8 cellular contexts compared by ENCODE assay signal in genomic region chr1:153548722-153549695, GRCh38. TPM values are rescaled to one million over a fixed set of nuclear protein-coding genes. Genes with fewer than 3 reads are reported as not detected.
A peak's percentile ranks its signal among the peaks of the same experiment; 100 is the strongest.
DNase-seq lines count a peak whose midpoint lies in the region; ATAC-seq and TF ChIP-seq lines count a peak whose summit lies in the region.

TSS of gene S100A3 (minus strand) at chr1:153549258. CDS start at chr1:153548485, 773 bp downstream.

- H3K36me3 Mint-ChIP-seq in natural killer cell treated with Interleukin-12 subunit alpha and Interleukin-12 subunit beta and Interleukin-15 and Interleukin-18, amount 100 ng/mL, for 72 hours = no peaks in the 10 kb centered on the region

- H3K27me3 ChIP-seq in subcutaneous abdominal adipose tissue (ENCODE audit: control insufficient read depth in 5 of 5, insufficient read depth in 4 of 5, low read length in 5 of 5) = peaks cover 0 to 4% (median 0%) of the 10 kb centered on the region in 5 donors

- H3K27ac Mint-ChIP-seq in natural killer cell treated with Interleukin-12 subunit alpha and Interleukin-12 subunit beta and Interleukin-15 and Interleukin-18, amount 100 ng/mL, for 72 hours = peak within 1 kb of the TSS in 1 of 2 donors; percentile 56

- no peaks in the 10 kb centered on the region for H3K36me3 ChIP-seq in HEK293 (ENCODE audit: control insufficient read depth in 2 of 2, insufficient read depth in 1 of 2, low read length in 2 of 2)
- peaks cover 0 to 7% (median 3%) of the 10 kb centered on the region in 5 donors for H3K36me3 ChIP-seq in subcutaneous abdominal adipose tissue (ENCODE audit: control insufficient read depth in 5 of 5, insufficient read depth in 5 of 5, low read length in 5 of 5)

- peaks cover 2% of the 10 kb centered on the region; the same call in 1 of the 2 replicates for H3K4me1 ChIP-seq in HEK293 (ENCODE audit: control insufficient read depth, insufficient read depth, low read length)
- peaks cover 44 to 75% (median 72%) of the 10 kb centered on the region in 5 donors for H3K4me1 ChIP-seq in subcutaneous abdominal adipose tissue (ENCODE audit: control insufficient read depth in 5 of 5, insufficient read depth in 5 of 5, low read length in 5 of 5)

- ATAC-seq in natural killer cell treated with Interleukin-12 subunit alpha and Interleukin-12 subunit beta and Interleukin-15 and Interleukin-18, amount 100 ng/mL, for 72 hours = no peak
- no peak for ATAC-seq in HG02571 (IDR thresholded peaks at IDR 0.05; ENCODE audit: unreplicated experiment)

- H3K27me3 Mint-ChIP-seq in natural killer cell treated with Interleukin-12 subunit alpha and Interleukin-12 subunit beta and Interleukin-15 and Interleukin-18, amount 100 ng/mL, for 72 hours = peaks cover 0 to 3% of the 10 kb centered on the region in 2 donors

- DNase-seq in iPS-NIHi7 (ENCODE audit: extremely low spot score) (peak; percentile 5), DMS79 treated with DMSO at 0.1 percent for 48 hours (lab: John Stamatoyannopoulos, UW) (no peak), MV-4-11 (lab: John Stamatoyannopoulos, UW) (no peak)
- DNase-seq in natural killer cell treated with Interleukin-12 subunit alpha and Interleukin-12 subunit beta and Interleukin-15 and Interleukin-18, amount 100 ng/mL, for 72 hours (ENCODE audit: low spot score) = no peak

- H3K9me3 Mint-ChIP-seq in natural killer cell treated with Interleukin-12 subunit alpha and Interleukin-12 subunit beta and Interleukin-15 and Interleukin-18, amount 100 ng/mL, for 72 hours = no peaks in the 10 kb centered on the region

- peaks cover 25 to 32% of the 10 kb centered on the region in 2 donors for H3K4me1 Mint-ChIP-seq in natural killer cell treated with Interleukin-12 subunit alpha and Interleukin-12 subunit beta and Interleukin-15 and Interleukin-18, amount 100 ng/mL, for 72 hours (ENCODE audit: low read depth in 2 of 2)

- no peak for TF ChIP-seq CTCF in HEK293 (tag by site-specific recombination; IDR thresholded peaks at IDR 0.05)

- CTCF ChIA-PET in HEK293 (lab: Yijun Ruan, JAX) = interaction anchor here (0.6 to 3.3 kb wide), 5 partner anchors 15 to 79 kb away, joined by 3 to 12 read pairs (median 4); partner anchors contain the start of gene S100A13

- H3K4me3 ChIP-seq in HEK293 (ENCODE audit: low read depth, low read length) = no peak within 1 kb of the TSS
- H3K4me3 ChIP-seq in subcutaneous abdominal adipose tissue (ENCODE audit: low read depth in 1 of 5, low read length in 5 of 5) = peak within 1 kb of the TSS in 2 of 5 donors; percentile 6 to 29

- POLR2A ChIA-PET in HEK293 (lab: Yijun Ruan, JAX) = interaction anchor here (1.0 kb wide), 1 partner anchor 17 kb away, joined by 3 read pairs; no protein-coding TSS in a partner anchor

- peak within 1 kb of the TSS; percentile 41 to 97 (median 48) for H3K9ac ChIP-seq in subcutaneous abdominal adipose tissue (ENCODE audit: low read length in 5 of 5)

- no peak within 1 kb of the TSS for H3K27ac ChIP-seq in HEK293 (ENCODE audit: extremely low read depth, low read depth, low read length)
- H3K27ac ChIP-seq in adipose tissue (ENCODE audit: low read depth, low read length) = peak within 1 kb of the TSS; percentile 62
- H3K27ac ChIP-seq in subcutaneous abdominal adipose tissue (ENCODE audit: low read depth, low read length) = peak within 1 kb of the TSS; percentile 84

- no peaks in the 10 kb centered on the region for H3K9me3 ChIP-seq in HEK293 (ENCODE audit: control insufficient read depth, insufficient read depth, low read depth, low read length)
- H3K9me3 ChIP-seq in subcutaneous abdominal adipose tissue (ENCODE audit: control insufficient read depth in 5 of 5, low read length in 5 of 5) = no peaks in the 10 kb centered on the region

- 60 to 74% (median 62%) methylated on average over 14 of the region's 14 CpGs for WGBS in adipose tissue, 3 donors

- H3K4me3 Mint-ChIP-seq in natural killer cell treated with Interleukin-12 subunit alpha and Interleukin-12 subunit beta and Interleukin-15 and Interleukin-18, amount 100 ng/mL, for 72 hours = no peak within 1 kb of the TSS

TF ChIP-seq in HEK293, 187 proteins besides CTCF, POLR2A, EP300 and RAD21 (continues in another document):
- TF ChIP-seq ZBTB17 (tag by site-specific recombination; IDR thresholded peaks at IDR 0.05) = no peak
- peak; percentile 63 for TF ChIP-seq GLIS1 (tag by site-specific recombination; IDR thresholded peaks at IDR 0.05)
- TF ChIP-seq GLIS2 (tag by site-specific recombination; IDR thresholded peaks at IDR 0.05) = peak; percentile 34
- TF ChIP-seq ZBTB1 (tag by site-specific recombination; IDR thresholded peaks at IDR 0.05) = no peak
- TF ChIP-seq KLF8 (tag by site-specific recombination; IDR thresholded peaks at IDR 0.05) = no peak
- peak; percentile 36 for TF ChIP-seq ZFHX2 (tag by site-specific recombination; conservative IDR thresholded peaks at IDR 0.05)
- TF ChIP-seq, protein P1, sequence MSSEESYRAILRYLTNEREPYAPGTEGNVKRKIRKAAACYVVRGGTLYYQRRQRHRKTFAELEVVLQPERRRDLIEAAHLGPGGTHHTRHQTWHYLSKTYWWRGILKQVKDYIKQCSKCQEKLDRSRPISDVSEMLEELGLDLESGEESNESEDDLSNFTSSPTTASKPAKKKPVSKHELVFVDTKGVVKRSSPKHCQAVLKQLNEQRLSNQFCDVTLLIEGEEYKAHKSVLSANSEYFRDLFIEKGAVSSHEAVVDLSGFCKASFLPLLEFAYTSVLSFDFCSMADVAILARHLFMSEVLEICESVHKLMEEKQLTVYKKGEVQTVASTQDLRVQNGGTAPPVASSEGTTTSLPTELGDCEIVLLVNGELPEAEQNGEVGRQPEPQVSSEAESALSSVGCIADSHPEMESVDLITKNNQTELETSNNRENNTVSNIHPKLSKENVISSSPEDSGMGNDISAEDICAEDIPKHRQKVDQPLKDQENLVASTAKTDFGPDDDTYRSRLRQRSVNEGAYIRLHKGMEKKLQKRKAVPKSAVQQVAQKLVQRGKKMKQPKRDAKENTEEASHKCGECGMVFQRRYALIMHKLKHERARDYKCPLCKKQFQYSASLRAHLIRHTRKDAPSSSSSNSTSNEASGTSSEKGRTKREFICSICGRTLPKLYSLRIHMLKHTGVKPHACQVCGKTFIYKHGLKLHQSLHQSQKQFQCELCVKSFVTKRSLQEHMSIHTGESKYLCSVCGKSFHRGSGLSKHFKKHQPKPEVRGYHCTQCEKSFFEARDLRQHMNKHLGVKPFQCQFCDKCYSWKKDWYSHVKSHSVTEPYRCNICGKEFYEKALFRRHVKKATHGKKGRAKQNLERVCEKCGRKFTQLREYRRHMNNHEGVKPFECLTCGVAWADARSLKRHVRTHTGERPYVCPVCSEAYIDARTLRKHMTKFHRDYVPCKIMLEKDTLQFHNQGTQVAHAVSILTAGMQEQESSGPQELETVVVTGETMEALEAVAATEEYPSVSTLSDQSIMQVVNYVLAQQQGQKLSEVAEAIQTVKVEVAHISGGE (tag by site-specific recombination; conservative IDR thresholded peaks at IDR 0.05; ENCODE audit: low read depth) = no peak
- TF ChIP-seq KLF17 (tag by site-specific recombination; IDR thresholded peaks at IDR 0.05) = 0 out of 2 replicates have a peak, but pooled peaks have one; percentile 34
- no peak for TF ChIP-seq GLI2 (tag by site-specific recombination; IDR thresholded peaks at IDR 0.05; ENCODE audit: borderline replicate concordance, low read depth)
- no peak for TF ChIP-seq ZNF214 (tag by site-specific recombination; IDR thresholded peaks at IDR 0.05; ENCODE audit: borderline replicate concordance)
- TF ChIP-seq ZNF341 (tag by site-specific recombination; IDR thresholded peaks at IDR 0.05; ENCODE audit: low read depth) = peak; percentile 94
- no peak for TF ChIP-seq ZNF157 (tag by site-specific recombination; IDR thresholded peaks at IDR 0.05)
- TF ChIP-seq ZNF23 (tag by site-specific recombination; IDR thresholded peaks at IDR 0.05; ENCODE audit: borderline replicate concordance) = no peak
- no peak for TF ChIP-seq ZNF629 (tag by site-specific recombination; IDR thresholded peaks at IDR 0.05)
- 0 out of 2 replicates have a peak, but pooled peaks have one; percentile 22 for TF ChIP-seq HIC1 (tag by site-specific recombination; IDR thresholded peaks at IDR 0.05)
- no peak for TF ChIP-seq ZNF175 (tag by site-specific recombination; IDR thresholded peaks at IDR 0.05)
- TF ChIP-seq ZNF530 (tag by site-specific recombination; IDR thresholded peaks at IDR 0.05; ENCODE audit: low read depth) = no peak
- TF ChIP-seq ZIC2 (tag by site-specific recombination; IDR thresholded peaks at IDR 0.05) = peak; percentile 64
- no peak for TF ChIP-seq EGR2 (tag by site-specific recombination; IDR thresholded peaks at IDR 0.05; ENCODE audit: low read depth)

RNA-seq across cellular contexts. Expression of gene S100A3, which starts in this region (rescaled TPM):
- polyA plus RNA-seq in adipose tissue = 1 to 10 TPM in 2 of 3 donors, under 1 TPM in 1; 0.37 to 7.2 (median 7.0) TPM
- total RNA-seq in natural killer cell treated with Interleukin-12 subunit alpha and Interleukin-12 subunit beta and Interleukin-15 and Interleukin-18, amount 100 ng/mL, for 72 hours = not detected
